Comparison of ENCODE assay signal across 18 cellular contexts in genomic region chr13:114074671-114075315, GRCh38. TPM values are rescaled to one million over a fixed set of nuclear protein-coding genes. Genes with fewer than 3 reads are reported as not detected.
A peak's percentile ranks its signal among the peaks of the same experiment; 100 is the strongest.
DNase-seq lines count a peak whose midpoint lies in the region; ATAC-seq, FAIRE-seq and TF ChIP-seq lines count a peak whose summit lies in the region.
"Had no signal": no experiment of that assay in that cellular context is flagged by ENCODE, and none has a peak within 500 bp of the region (broad histone marks: within the 10 kb centered on the region; RNA-seq: fewer than 3 reads in every experiment).

No MANE protein-coding gene starts in this region.

- H3K4me1 ChIP-seq in heart left ventricle, result peaks cover 0 to 28% (median 7%) of the 10 kb centered on the region in 12 donors
- peaks cover 0 to 5% (median 1%) of the 10 kb centered on the region in 4 donors for H3K4me1 ChIP-seq in Peyer's patch
- H3K4me1 ChIP-seq in sigmoid colon, result peaks cover 0 to 22% (median 14%) of the 10 kb centered on the region in 4 donors

- H3K9me3 ChIP-seq in heart left ventricle (no peaks in the 10 kb centered on the region), Peyer's patch (no peaks in the 10 kb centered on the region), sigmoid colon (no peaks in the 10 kb centered on the region)
- H3K9me3 ChIP-seq: MG63, stomach had no signal

- peaks cover 0 to 31% (median 0%) of the 10 kb centered on the region in 9 donors for H3K36me3 ChIP-seq in heart left ventricle
- no peaks in the 10 kb centered on the region for H3K36me3 ChIP-seq in Peyer's patch
- H3K36me3 ChIP-seq in sigmoid colon, result peaks cover 0 to 13% (median 0%) of the 10 kb centered on the region in 4 donors

- H3K4me3 ChIP-seq in heart left ventricle, result no peak overlapping the region
- H3K4me3 ChIP-seq in Peyer's patch, result no peak overlapping the region
- H3K4me3 ChIP-seq in sigmoid colon, result no peak overlapping the region
- H3K4me3 ChIP-seq: lung, MG63, skin epidermis, stomach had no signal

- DNase-seq in heart left ventricle (peak in 3 of 5 donors; percentile 13 to 42 (median 21)), left cardiac atrium (no peak), Peyer's patch (peak in 2 of 3 donors; percentile 20 to 42), left colon (peak; percentile 3 to 18), sigmoid colon (peak; percentile 55), Ammon's horn (ENCODE audit: low spot score) (no peak), RCC 7860 (ENCODE audit: low spot score) (no peak)
- DNase-seq: activated CD4-positive, alpha-beta T cell treated with anti-CD3 and anti-CD28 coated beads, Interleukin-2, amount 50 U/mL, for 48 hours; MG63; NCI-H1436; NCI-H748 treated with DMSO at 0.1 percent for 48 hours; SHP77 treated with DMSO at 0.1 percent for 48 hours; stomach had no signal

- ATAC-seq in heart left ventricle (no peak), left cardiac atrium (no peak), left colon (no peak), GM19463 (IDR thresholded peaks at IDR 0.05; ENCODE audit: unreplicated experiment) (no peak)
- ATAC-seq: T-cell had no signal

- 90 to 93% (median 92%) methylated on average over 28 to 29 of the region's 29 CpGs for WGBS in heart left ventricle, 4 donors
- 92 to 95% methylated on average over 29 of the region's 29 CpGs for WGBS in sigmoid colon, 2 donors

- TF ChIP-seq POLR2A in heart left ventricle (IDR thresholded peaks at IDR 0.05) (no peak), Peyer's patch (IDR thresholded peaks at IDR 0.05) (no peak), sigmoid colon (IDR thresholded peaks at IDR 0.05) (no peak)

- intact Hi-C loops in heart left ventricle (cut with DNase I), result no loop called here
- intact Hi-C loops in left cardiac atrium (cut with DNase I), result no loop called here
- intact Hi-C loops in left colon (cut with DNase I, micrococcal nuclease), result no loop called here
- intact Hi-C loops in sigmoid colon (cut with DNase I), result no loop called here

- no peak overlapping the region for H3K27ac ChIP-seq in heart left ventricle
- H3K27ac ChIP-seq in Peyer's patch, result no peak overlapping the region
- H3K27ac ChIP-seq in sigmoid colon, result no peak overlapping the region
- H3K27ac ChIP-seq: skin epidermis, stomach had no signal

- TF ChIP-seq EP300 in sigmoid colon (IDR thresholded peaks at IDR 0.05), result no peak

- no peak for TF ChIP-seq CTCF in heart left ventricle (IDR thresholded peaks at IDR 0.05)
- TF ChIP-seq CTCF in Peyer's patch (IDR thresholded peaks at IDR 0.05), result no peak
- no peak for TF ChIP-seq CTCF in sigmoid colon (IDR thresholded peaks at IDR 0.05)

- H3K27me3 ChIP-seq in heart left ventricle (no peaks in the 10 kb centered on the region), Peyer's patch (no peaks in the 10 kb centered on the region), sigmoid colon (no peaks in the 10 kb centered on the region)
- H3K27me3 ChIP-seq: MG63, stomach had no signal

- no peak for FAIRE-seq in RCC 7860 (lab: Jason Lieb, UNC)
- FAIRE-seq: bronchial epithelial cell had no signal

RNA-seq across cellular contexts. Expression of gene RASA3, which starts 57.6 kb away (rescaled TPM):
- total RNA-seq in heart left ventricle (10 to 100 TPM in 5 of 9 donors, 1 to 10 TPM in 4; 7.2 to 24.2 (median 10.5) TPM), left cardiac atrium (10 to 100 TPM; 19.9 to 20.1 TPM), Peyer's patch (10 to 100 TPM in 1 of 4 donors, 1 to 10 TPM in 3; 3.5 to 41.3 (median 6.9) TPM), left colon (1 to 10 TPM; 6.5 to 9.0 TPM), sigmoid colon (10 to 100 TPM; 15.0 to 22.4 (median 17.8) TPM)
- polyA plus RNA-seq in heart left ventricle (1 to 10 TPM; 4.8 to 9.0 TPM), sigmoid colon (10 to 100 TPM in 1 of 3 donors, 1 to 10 TPM in 2; 4.2 to 16.9 (median 5.4) TPM)

Comparison
In these comparisons a context has a peak if more than half of its experiments do, and no peak if none do; other contexts are left out.
1. DNase-seq: peak in heart left ventricle (3 of 5), Peyer's patch (2 of 3), left colon (2 of 2) and sigmoid colon (single experiment); none in left cardiac atrium (single experiment), Ammon's horn (single experiment) and RCC 7860 (single experiment).